In genomic region chr19:2135474-2136402, GRCh38 we compare ENCODE assay signal across 1 cellular context.
TF ChIP-seq lines count a peak whose summit lies in the region.

No MANE protein-coding gene starts in this region.

TF ChIP-seq in H1, 55 proteins besides CTCF, POLR2A, EP300 and RAD21:
- TF ChIP-seq HDAC2 (IDR thresholded peaks at IDR 0.05; ENCODE audit: borderline replicate concordance in 1 of 2, low read depth in 2 of 2, low read length in 2 of 2): no peak
TF ChIP-seq in H1: peak in this region for 0.
